13 cellular contexts compared by ENCODE assay signal in genomic region chr18:35284846-35285245, GRCh38. TPM values are rescaled to one million over a fixed set of nuclear protein-coding genes. Genes with fewer than 3 reads are reported as not detected.
A peak's percentile ranks its signal among the peaks of the same experiment; 100 is the strongest.
DNase-seq lines count a peak whose midpoint lies in the region; ATAC-seq and TF ChIP-seq lines count a peak whose summit lies in the region.
"Had no signal": no experiment of that assay in that cellular context is flagged by ENCODE, and none has a peak within 500 bp of the region (broad histone marks: within the 10 kb centered on the region; RNA-seq: fewer than 3 reads in every experiment).

No MANE protein-coding gene starts in this region.

- in situ Hi-C loops in G401 (cut with HindIII; ENCODE audit: low sequenced_read_pairs): no loop called here

- TF ChIP-seq POLR2A in erythroblast (IDR thresholded peaks at IDR 0.05; ENCODE audit: low read length): no peak

- ATAC-seq in HG02870 (IDR thresholded peaks at IDR 0.05; ENCODE audit: unreplicated experiment): no peak
- ATAC-seq: CD8-positive, alpha-beta T cell had no signal

- DNase-seq in Ammon's horn (ENCODE audit: low spot score) (peak; percentile 18), G401 (ENCODE audit: low spot score) (peak; percentile 91), cerebellar cortex (ENCODE audit: low spot score) (peak; percentile 89), medulla oblongata (ENCODE audit: extremely low spot score) (peak; percentile 33), NCI-H2107 (lab: John Stamatoyannopoulos, UW) (no peak), erythroblast (lab: John Stamatoyannopoulos, UW) (no peak)
- DNase-seq: BE2C; CD8-positive, alpha-beta T cell; COR-L47; DMS79; HFFc6; KBM-7 had no signal

RNA-seq across cellular contexts. Expression of gene ZSCAN30, which starts 5.2 kb away (rescaled TPM):
- total RNA-seq in G401 (2014; rRNA removed; shearing (Covaris generic)): 18.4 and 18.6 TPM in 2 replicates

RNA-seq across cellular contexts. Expression of gene ZNF397, which starts 44.0 kb away (rescaled TPM):
- total RNA-seq in G401 (2014; rRNA removed; shearing (Covaris generic)): 6.0 and 9.2 TPM in 2 replicates

RNA-seq across cellular contexts. Expression of gene ZNF24, which starts 59.4 kb away (rescaled TPM):
- total RNA-seq in G401 (2014; rRNA removed; shearing (Covaris generic)): 32.8 and 35.6 TPM in 2 replicates

Comparison
In these comparisons a context has a peak if more than half of its experiments do, and no peak if none do; other contexts are left out.
1. DNase-seq: peak in Ammon's horn (single experiment), G401 (single experiment), cerebellar cortex (single experiment) and medulla oblongata (single experiment); none in NCI-H2107 (single experiment) and erythroblast (0 of 2).